In the genomic region with DNA sequence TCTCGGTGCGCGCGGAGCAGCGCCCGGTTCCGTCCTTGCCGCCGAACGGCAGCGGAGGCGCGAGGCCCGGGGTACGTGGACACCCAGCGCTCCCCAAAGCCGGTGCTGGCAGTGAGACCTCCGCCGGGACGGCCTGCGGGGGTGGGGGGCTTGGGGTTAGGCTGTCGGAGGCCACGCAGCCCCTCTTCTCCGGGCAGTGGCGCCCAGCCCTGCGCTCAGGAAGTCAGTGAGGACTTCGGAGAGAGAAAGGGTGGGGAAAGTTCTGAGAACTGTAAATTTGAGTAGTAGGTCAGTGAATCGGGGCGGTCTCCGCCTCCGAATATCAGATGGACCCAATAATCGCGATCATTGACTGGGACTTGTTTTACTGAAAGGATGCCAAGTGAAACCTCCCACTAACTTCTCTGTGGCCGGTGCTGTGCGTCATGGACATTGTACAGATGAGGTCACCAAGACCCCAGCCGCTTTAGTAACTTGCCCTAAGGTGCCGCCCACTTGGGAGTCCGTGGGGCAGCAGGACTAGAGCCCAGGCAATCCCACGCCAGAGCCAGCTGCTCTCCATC, we compare ENCODE assay signal across 8 cellular contexts. TPM values are rescaled to one million over a fixed set of nuclear protein-coding genes. Genes with fewer than 3 reads are reported as not detected.
DNase-seq lines count a peak whose midpoint lies in the region; ATAC-seq, FAIRE-seq and TF ChIP-seq lines count a peak whose summit lies in the region.

No MANE protein-coding gene starts in this region.

- peak; percentile 8 for ATAC-seq in CD4-positive, alpha-beta T cell (ENCODE audit: poor library complexity)
- ATAC-seq in activated naive CD8-positive, alpha-beta T cell treated with anti-CD3 and anti-CD28 coated beads, Interleukin-2, amount 10 ng/mL, durations not matched to agents 7 days and 5 days (ENCODE audit: low read depth) = peak; percentile 11
- peak; percentile 39 to 66 for ATAC-seq in left cardiac atrium
- ATAC-seq in GM18861 (IDR thresholded peaks at IDR 0.05; ENCODE audit: unreplicated experiment) = no peak

- POLR2A ChIA-PET in CD4-positive, alpha-beta T cell (lab: Charles Lee) = interaction anchor here (1.2 to 1.9 kb wide), 2 partner anchors 53 to 118 kb away, joined by 5 to 7 read pairs; no protein-coding TSS in a partner anchor
- POLR2A ChIA-PET in activated naive CD8-positive, alpha-beta T cell treated with anti-CD3 and anti-CD28 coated beads, Interleukin-2, amount 10 ng/mL, durations not matched to agents 7 days and 5 days (lab: Charles Lee) = interaction anchor here (1.2 to 10.0 kb wide), 3 partner anchors 11 to 77 kb away, joined by 3 to 275 read pairs (median 17); no protein-coding TSS in a partner anchor

- H3K27me3 ChIP-seq in CD4-positive, alpha-beta T cell (ENCODE audit: control insufficient read depth, insufficient read depth, low read length) = no peaks in the 10 kb centered on the region

- peak overlapping the region; percentile 94 for H3K27ac ChIP-seq in CD4-positive, alpha-beta T cell (ENCODE audit: low read depth, low read length)

- H3K36me3 Mint-ChIP-seq in CD4-positive, alpha-beta T cell (ENCODE audit: low read depth) = peaks cover 33% of the 10 kb centered on the region
- H3K36me3 Mint-ChIP-seq in activated naive CD8-positive, alpha-beta T cell treated with anti-CD3 and anti-CD28 coated beads, Interleukin-2, amount 10 ng/mL, durations not matched to agents 7 days and 5 days = peaks cover 35% of the 10 kb centered on the region

- TF ChIP-seq CTCF in CD4-positive, alpha-beta T cell (IDR thresholded peaks at IDR 0.05) = no peak

- peak overlapping the region; percentile 89 for H3K27ac Mint-ChIP-seq in CD4-positive, alpha-beta T cell
- peak overlapping the region; percentile 99 for H3K27ac Mint-ChIP-seq in activated naive CD8-positive, alpha-beta T cell treated with anti-CD3 and anti-CD28 coated beads, Interleukin-2, amount 10 ng/mL, durations not matched to agents 7 days and 5 days

- intact Hi-C loops in CD4-positive, alpha-beta T cell (cut with DNase I, micrococcal nuclease) = loop anchor here (2.0 kb wide), 2 partner anchors 79 to 135 kb away; no protein-coding TSS in a partner anchor
- intact Hi-C loops in left cardiac atrium (cut with DNase I) = no loop called here

- H3K9me3 ChIP-seq in CD4-positive, alpha-beta T cell (ENCODE audit: control insufficient read depth, low read length) = no peaks in the 10 kb centered on the region

- CTCF ChIA-PET in CD4-positive, alpha-beta T cell (lab: Charles Lee) = no interaction called here

- FAIRE-seq in RCC 7860 (lab: Jason Lieb, UNC) = no peak

- H3K4me1 Mint-ChIP-seq in CD4-positive, alpha-beta T cell (ENCODE audit: low read depth) = peaks cover 54% of the 10 kb centered on the region
- H3K4me1 Mint-ChIP-seq in activated naive CD8-positive, alpha-beta T cell treated with anti-CD3 and anti-CD28 coated beads, Interleukin-2, amount 10 ng/mL, durations not matched to agents 7 days and 5 days = peaks cover 37% of the 10 kb centered on the region

- no peaks in the 10 kb centered on the region for H3K9me3 Mint-ChIP-seq in CD4-positive, alpha-beta T cell
- no peaks in the 10 kb centered on the region for H3K9me3 Mint-ChIP-seq in activated naive CD8-positive, alpha-beta T cell treated with anti-CD3 and anti-CD28 coated beads, Interleukin-2, amount 10 ng/mL, durations not matched to agents 7 days and 5 days

- peak overlapping the region; percentile 86 for H3K4me3 Mint-ChIP-seq in CD4-positive, alpha-beta T cell
- H3K4me3 Mint-ChIP-seq in activated naive CD8-positive, alpha-beta T cell treated with anti-CD3 and anti-CD28 coated beads, Interleukin-2, amount 10 ng/mL, durations not matched to agents 7 days and 5 days = peak overlapping the region; percentile 93

- DNase-seq in CD4-positive, alpha-beta T cell = peak in 7 of 10 experiments; percentile 11 to 50 (median 37)
- DNase-seq in HCEC 1CT (peak; percentile 81), RCC 7860 (ENCODE audit: low spot score) (peak; percentile 69), left cardiac atrium (peak; percentile 89), pulmonary artery endothelial cell (ENCODE audit: low read depth, low spot score) (peak; percentile 80), SKM-1 (lab: John Stamatoyannopoulos, UW; ENCODE audit: unreplicated experiment) (no peak)
- no peak for DNase-seq in activated naive CD8-positive, alpha-beta T cell treated with anti-CD3 and anti-CD28 coated beads, Interleukin-2, amount 10 ng/mL, durations not matched to agents 7 days and 5 days

- no peaks in the 10 kb centered on the region for H3K27me3 Mint-ChIP-seq in CD4-positive, alpha-beta T cell
- peaks cover 5% of the 10 kb centered on the region for H3K27me3 Mint-ChIP-seq in activated naive CD8-positive, alpha-beta T cell treated with anti-CD3 and anti-CD28 coated beads, Interleukin-2, amount 10 ng/mL, durations not matched to agents 7 days and 5 days

RNA-seq across cellular contexts. Expression of a gene that starts 0.5 kb away (rescaled TPM):
- total RNA-seq in CD4-positive, alpha-beta T cell = 100 to 1,000 TPM; 145 to 147 TPM
- total RNA-seq in activated naive CD8-positive, alpha-beta T cell treated with anti-CD3 and anti-CD28 coated beads, Interleukin-2, amount 10 ng/mL, durations not matched to agents 7 days and 5 days = 100 to 1,000 TPM; 215 TPM
- total RNA-seq in left cardiac atrium (10 to 100 TPM; 19.8 to 56.8 TPM), pulmonary artery endothelial cell (33.2 and 52.3 TPM in 2 replicates)

RNA-seq across cellular contexts. Expression of a gene that starts 45.7 kb away (rescaled TPM):
- 10 to 100 TPM; 31.9 to 33.9 TPM for total RNA-seq in CD4-positive, alpha-beta T cell
- total RNA-seq in activated naive CD8-positive, alpha-beta T cell treated with anti-CD3 and anti-CD28 coated beads, Interleukin-2, amount 10 ng/mL, durations not matched to agents 7 days and 5 days = 10 to 100 TPM; 69.0 to 75.6 TPM
- total RNA-seq in left cardiac atrium (10 to 100 TPM; 31.5 to 32.6 TPM), pulmonary artery endothelial cell (59.7 and 73.2 TPM in 2 replicates)

Comparison
In these comparisons a context has a peak if more than half of its experiments do, and no peak if none do; other contexts are left out.
1. DNase-seq: peak in CD4-positive, alpha-beta T cell (7 of 10), HCEC 1CT (single experiment), RCC 7860 (single experiment), left cardiac atrium (single experiment) and pulmonary artery endothelial cell (single experiment); none in activated naive CD8-positive, alpha-beta T cell treated with anti-CD3 and anti-CD28 coated beads, Interleukin-2, amount 10 ng/mL, durations not matched to agents 7 days and 5 days (single experiment) and SKM-1 (single experiment).
2. intact Hi-C loops: an anchor here in CD4-positive, alpha-beta T cell (2.0 kb wide); none called in left cardiac atrium.